Comparison of ENCODE assay signal across 21 cellular contexts in genomic region chr12:5571115-5571514, GRCh38.
DNase-seq lines count a peak whose midpoint lies in the region; ATAC-seq and TF ChIP-seq lines count a peak whose summit lies in the region.
"Had no signal": no experiment of that assay in that cellular context is flagged by ENCODE, and none has a peak within 500 bp of the region (broad histone marks: within the 10 kb centered on the region; RNA-seq: fewer than 3 reads in every experiment).

No MANE protein-coding gene starts in this region.

- H3K27me3 ChIP-seq in right atrium auricular region (no peaks in the 10 kb centered on the region), right cardiac atrium (ENCODE audit: control insufficient read depth, insufficient read depth) (no peaks in the 10 kb centered on the region), MG63 (no peaks in the 10 kb centered on the region)
- H3K27me3 ChIP-seq: SJCRH30 had no signal

- POLR2A ChIA-PET in HEK293T (lab: Yijun Ruan, JAX) = no interaction called here

- DNase-seq in Right ventricle myocardium superior = no peak
- no peak for DNase-seq in right atrium auricular region (ENCODE audit: low spot score)
- peak in 2 of 3 donors; percentile 42 to 67 for DNase-seq in right cardiac atrium
- peak; percentile 44 for DNase-seq in retina
- DNase-seq in MG63 = no peak
- DNase-seq in HEK293T (ENCODE audit: extremely low spot score) = no peak
- DNase-seq in EL = no peak
- DNase-seq: 8988T; C1 segment of cervical spinal cord; CD8-positive, alpha-beta T cell; DMS153; GF-D8; H9; NCI-H1105; NCI-H2029; NCI-H2227 treated with DMSO at 0.1 percent for 48 hours; NCI-H510A treated with DMSO at 0.1 percent for 48 hours; NCI-H774 had no signal

- H3K4me1 ChIP-seq in right atrium auricular region (peaks cover 0 to 16% of the 10 kb centered on the region in 2 donors), right cardiac atrium (ENCODE audit: control insufficient read depth, insufficient read depth, low read length) (peaks cover 8% of the 10 kb centered on the region)

- H3K4me3 ChIP-seq in right atrium auricular region (no peak overlapping the region), right cardiac atrium (ENCODE audit: low read length) (no peak overlapping the region), MG63 (no peak overlapping the region)
- H3K4me3 ChIP-seq: SJCRH30 had no signal

- 32% methylated on average over 13 of the region's 13 CpGs for WGBS in right cardiac atrium

- TF ChIP-seq CTCF in right atrium auricular region (IDR thresholded peaks at IDR 0.05) = no peak

- H3K27ac ChIP-seq in right atrium auricular region (peak overlapping the region in 1 of 2 donors; percentile 0), right cardiac atrium (ENCODE audit: low read length) (no peak overlapping the region)
- H3K27ac ChIP-seq: KMS-11, SJCRH30 had no signal

- H3K9me3 ChIP-seq in right atrium auricular region (no peaks in the 10 kb centered on the region), right cardiac atrium (ENCODE audit: control insufficient read depth, low read length) (no peaks in the 10 kb centered on the region), MG63 (no peaks in the 10 kb centered on the region)
- H3K9me3 ChIP-seq: SJCRH30 had no signal

- H3K36me3 ChIP-seq in right atrium auricular region (no peaks in the 10 kb centered on the region), MG63 (no peaks in the 10 kb centered on the region)
- H3K36me3 ChIP-seq: SJCRH30 had no signal

- intact Hi-C loops in Right ventricle myocardium superior (cut with DNase I) = no loop called here
- intact Hi-C loops in right cardiac atrium (cut with DNase I) = no loop called here

- CTCF ChIA-PET in HEK293T (lab: Yijun Ruan, JAX) = interaction anchor here (0.7 kb wide), 1 partner anchor 158 kb away, joined by 4 read pairs; no protein-coding TSS in a partner anchor

- ATAC-seq in Right ventricle myocardium superior (ENCODE audit: poor library complexity) (peak; percentile 25), right cardiac atrium (peak; percentile 38 to 60)
- ATAC-seq: CD8-positive, alpha-beta T cell; Panc1 had no signal

TF ChIP-seq in HEK293T, 16 proteins besides CTCF, POLR2A, EP300 and RAD21:
- no peak for TF ChIP-seq FOXA1 (IDR thresholded peaks at IDR 0.05)
- no peak for TF ChIP-seq ELF4 (IDR thresholded peaks at IDR 0.05)
- TF ChIP-seq ZNF384 (IDR thresholded peaks at IDR 0.05) = no peak
- TF ChIP-seq FOXM1 (IDR thresholded peaks at IDR 0.05; ENCODE audit: borderline replicate concordance) = no peak
- TF ChIP-seq BHLHE40 (IDR thresholded peaks at IDR 0.05; ENCODE audit: borderline replicate concordance) = no peak
- TF ChIP-seq SUZ12 (IDR thresholded peaks at IDR 0.05) = no peak
- TF ChIP-seq FOXK2 (IDR thresholded peaks at IDR 0.05) = no peak
- TF ChIP-seq SP1 (IDR thresholded peaks at IDR 0.05) = no peak
- no peak for TF ChIP-seq LEF1 (IDR thresholded peaks at IDR 0.05; ENCODE audit: borderline replicate concordance)
- no peak for TF ChIP-seq PKNOX1 (IDR thresholded peaks at IDR 0.05)
- no peak for TF ChIP-seq NFRKB (IDR thresholded peaks at IDR 0.05)
- TF ChIP-seq TARDBP (IDR thresholded peaks at IDR 0.05) = no peak
- TF ChIP-seq CTBP1 (IDR thresholded peaks at IDR 0.05; ENCODE audit: borderline replicate concordance) = no peak
- TF ChIP-seq L3MBTL2 (conservative IDR thresholded peaks at IDR 0.05) = no peak
- no peak for TF ChIP-seq HDGF (IDR thresholded peaks at IDR 0.05; ENCODE audit: borderline replicate concordance)
- TF ChIP-seq ARNT (IDR thresholded peaks at IDR 0.05) = no peak

Comparison
In these comparisons a context has a peak if more than half of its experiments do, and no peak if none do; other contexts are left out.
1. DNase-seq: peak in right cardiac atrium (2 of 3) and retina (single experiment); none in Right ventricle myocardium superior (single experiment), right atrium auricular region (single experiment), MG63 (single experiment), HEK293T (single experiment) and EL (single experiment).